Comparison of ENCODE assay signal across 10 cellular contexts in the genomic region with DNA sequence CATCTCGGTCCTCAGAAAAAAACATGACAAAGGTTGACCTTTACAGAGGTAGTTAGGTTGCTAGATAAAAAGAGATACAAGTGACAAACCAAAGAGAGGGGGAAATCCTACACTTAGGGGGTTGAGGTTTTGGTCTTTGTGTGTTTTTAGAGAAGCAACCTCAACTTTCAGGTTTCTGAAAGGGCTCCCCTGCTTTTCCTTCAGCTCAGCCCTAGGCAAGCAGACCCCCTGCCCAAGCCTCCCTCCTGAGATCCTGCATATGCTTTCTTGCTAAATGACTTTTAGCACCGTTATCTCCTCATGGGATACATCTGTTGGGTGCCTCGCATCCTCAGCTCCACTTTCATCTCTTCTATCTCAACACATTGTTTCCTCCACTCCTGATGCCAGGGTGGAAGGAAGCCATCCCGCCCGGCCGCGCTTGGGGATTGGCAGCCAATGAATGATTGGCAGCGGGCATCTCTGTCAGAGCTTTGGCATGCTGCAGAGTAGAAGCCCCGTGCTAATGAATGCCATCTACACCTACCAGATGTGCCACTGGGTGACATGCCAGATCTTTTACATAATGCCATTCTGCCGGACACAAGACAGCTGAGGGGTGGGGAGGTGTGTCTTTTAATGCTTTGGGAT. TPM values are rescaled to one million over a fixed set of nuclear protein-coding genes. Genes with fewer than 3 reads are reported as not detected.
DNase-seq lines count a peak whose midpoint lies in the region; ATAC-seq, FAIRE-seq and TF ChIP-seq lines count a peak whose summit lies in the region.
"Had no signal": no experiment of that assay in that cellular context is flagged by ENCODE, and none has a peak within 500 bp of the region (broad histone marks: within the 10 kb centered on the region; RNA-seq: fewer than 3 reads in every experiment).

No MANE protein-coding gene starts in this region.

- peaks cover 11% of the 10 kb centered on the region; the same call in 1 of the 2 replicates for H3K23me2 ChIP-seq in H1 (ENCODE audit: low read depth, low read length)

- no peak overlapping the region for H3K14ac ChIP-seq in H1 (ENCODE audit: insufficient read length)

- H3K9me3 ChIP-seq in MG63: no peaks in the 10 kb centered on the region
- no peaks in the 10 kb centered on the region; a peak in 1 of 4 replicates for H3K9me3 ChIP-seq in H1 (ENCODE audit: insufficient read depth in 2 of 2, low read depth in 1 of 2, low read length in 1 of 2)

- POLR2A ChIA-PET in H1 (lab: Charles Lee; ENCODE audit: partially characterized antibody): no interaction called here

- H3K23ac ChIP-seq in H1 (ENCODE audit: insufficient read length): no peak overlapping the region

- H3K27me3 ChIP-seq in MG63 (no peaks in the 10 kb centered on the region), H1 (replicated peaks in 1 of 4; ENCODE audit: control insufficient read depth in 3 of 4, extremely low read depth in 1 of 4, insufficient read depth in 3 of 4, low read length in 3 of 4) (peaks cover 45 to 64% (median 55%) of the 10 kb centered on the region in 4 experiments)

- TF ChIP-seq RAD21 in H1 (IDR thresholded peaks at IDR 0.05 in 1 of 2, conservative IDR thresholded peaks at IDR 0.05 in 1 of 2; ENCODE audit: low read depth in 2 of 2, low read length in 2 of 2): no peak

- no peak overlapping the region for H3K18ac ChIP-seq in H1 (ENCODE audit: extremely low read depth, low read length)

- H3K36me3 ChIP-seq in MG63: no peaks in the 10 kb centered on the region
- H3K36me3 ChIP-seq in H1 (ENCODE audit: control insufficient read depth in 2 of 4, insufficient read depth in 4 of 4, low read length in 3 of 4): no peaks in the 10 kb centered on the region
- H3K36me3 ChIP-seq: tibial artery had no signal

- no peak overlapping the region for H4K5ac ChIP-seq in H1 (ENCODE audit: insufficient read length, low read depth, low read length)

- H3K4me1 ChIP-seq in H1 (replicated peaks in 1 of 4; ENCODE audit: control insufficient read depth in 3 of 4, insufficient read depth in 4 of 4, low read length in 3 of 4): peaks cover 0 to 15% (median 12%) of the 10 kb centered on the region in 4 experiments; a peak in 6 of 7 replicates

- no peak overlapping the region for H3K56ac ChIP-seq in H1 (replicated peaks; ENCODE audit: insufficient read length, low read depth, low read length)

- H3K4ac ChIP-seq in H1 (replicated peaks; ENCODE audit: insufficient read length, low read depth, low read length): no peak overlapping the region

- H2AK5ac ChIP-seq in H1 (ENCODE audit: low read depth, low read length): no peak overlapping the region

- peak overlapping the region; percentile 82 to 91; a peak in 2 of 4 replicates for H3K4me2 ChIP-seq in H1 (ENCODE audit: insufficient read depth in 1 of 2, low read depth in 2 of 2, low read length in 2 of 2)
- H3K4me2 ChIP-seq: KMS-11 had no signal

- TF ChIP-seq CTCF in H1 (IDR thresholded peaks at IDR 0.05; ENCODE audit: control extremely low read depth in 1 of 3, insufficient read depth in 1 of 3, low read depth in 1 of 3, low read length in 3 of 3): no peak

- no peak overlapping the region for H3K9ac ChIP-seq in H1 (replicated peaks in 1 of 4; ENCODE audit: extremely low read depth in 1 of 4, low read depth in 3 of 4, low read length in 3 of 4)
- H3K9ac ChIP-seq: KMS-11 had no signal

- H2BK12ac ChIP-seq in H1 (ENCODE audit: low read depth, low read length): no peak overlapping the region

- H2BK20ac ChIP-seq in H1 (ENCODE audit: low read length): no peak overlapping the region

- no peak overlapping the region for H4K91ac ChIP-seq in H1 (replicated peaks; ENCODE audit: insufficient read length, low read length)

- H3K79me1 ChIP-seq in H1 (ENCODE audit: low read depth, low read length): no peaks in the 10 kb centered on the region

- no peak overlapping the region for H3K4me3 ChIP-seq in MG63
- H3K4me3 ChIP-seq in H1 (ENCODE audit: extremely low read depth in 1 of 4, insufficient read depth in 2 of 4, low read depth in 3 of 4, low read length in 4 of 4): no peak overlapping the region

- no peak overlapping the region for H3K27ac ChIP-seq in H1 (ENCODE audit: low read depth, low read length)
- H3K27ac ChIP-seq: KMS-11 had no signal

- no peak overlapping the region for H2AFZ ChIP-seq in H1 (ENCODE audit: low read length)

- H4K20me1 ChIP-seq in H1 (replicated peaks in 1 of 2; ENCODE audit: control insufficient read depth in 1 of 2, insufficient read depth in 2 of 2, low read length in 2 of 2): peaks cover 2 to 5% of the 10 kb centered on the region in 2 experiments

- no peak overlapping the region for H2BK120ac ChIP-seq in H1 (replicated peaks; ENCODE audit: low read depth, low read length)

- no peak for TF ChIP-seq EP300 in H1 (IDR thresholded peaks at IDR 0.05; ENCODE audit: borderline replicate concordance in 1 of 2, low read depth in 2 of 2, low read length in 2 of 2)

- DNase-seq in activated CD8-positive, alpha-beta memory T cell treated with anti-CD3 and anti-CD28 coated beads for 24 hours: peak; percentile 77
- no peak for DNase-seq in activated CD8-positive, alpha-beta memory T cell treated with anti-CD3 and anti-CD28 coated beads, Interleukin-2, amount 50 U/mL, for 4 hours
- DNase-seq in MG63 (peak; percentile 43), H1 (ENCODE audit: low read depth in 1 of 2, low spot score in 2 of 2) (no peak), NCI-H2029 (lab: John Stamatoyannopoulos, UW) (no peak), DMS79 treated with DMSO at 0.1 percent for 48 hours (lab: John Stamatoyannopoulos, UW) (no peak)
- DNase-seq in stimulated activated naive CD8-positive, alpha-beta T cell treated with anti-CD3 and anti-CD28 coated beads, Interleukin-15, Interleukin-2, amounts not matched to agents 100 U/mL and 50 U/mL, for 24 hours: peak; percentile 45
- DNase-seq: tibial artery had no signal

- CTCF ChIA-PET in H1 (lab: Charles Lee; ENCODE audit: partially characterized antibody): interaction anchor here (0.6 to 10.3 kb wide), 20 partner anchors 10 to 1230 kb away, joined by 3 to 170 read pairs (median 3); a partner anchor contains a TSS

- no peak for FAIRE-seq in H1 (lab: Jason Lieb, UNC)

- WGBS in H1 (ENCODE audit: extremely low coverage in 1 of 2, insufficient coverage in 1 of 2, insufficient read length in 1 of 2, insufficient replicate concordance in 2 of 2, low coverage in 1 of 2, low lambda C conversion rate in 2 of 2, missing lambda C conversion rate in 1 of 2), 2 experiments: 41% methylated on average over 10 of the region's 10 CpGs; no CpG with 5 or more reads in 1 of the 2 experiments

- H2BK15ac ChIP-seq in H1 (ENCODE audit: low read length): no peak overlapping the region

- H3K79me2 ChIP-seq in H1 (ENCODE audit: control insufficient read depth in 1 of 2, insufficient read depth in 2 of 2, low read length in 2 of 2): no peaks in the 10 kb centered on the region

- no peak overlapping the region for H2BK5ac ChIP-seq in H1 (ENCODE audit: low read depth, low read length)

- TF ChIP-seq POLR2A in H1 (IDR thresholded peaks at IDR 0.05; ENCODE audit: control extremely low read depth in 1 of 2, low read depth in 2 of 2, low read length in 2 of 2): no peak

- H4K8ac ChIP-seq in H1 (ENCODE audit: extremely low read depth, insufficient read depth, low read length): no peak overlapping the region

- peak; percentile 38 for ATAC-seq in stimulated activated naive CD8-positive, alpha-beta T cell treated with anti-CD3 and anti-CD28 coated beads, Interleukin-15, Interleukin-2, amounts not matched to agents 100 U/mL and 50 U/mL, for 24 hours
- ATAC-seq in GM19455 (IDR thresholded peaks at IDR 0.05; ENCODE audit: unreplicated experiment): no peak

TF ChIP-seq in H1, 55 proteins besides CTCF, POLR2A, EP300 and RAD21:
- TF ChIP-seq FOSL1 (IDR thresholded peaks at IDR 0.05; ENCODE audit: insufficient read depth, low read depth, low read length): no peak
- no peak for TF ChIP-seq SP4 (IDR thresholded peaks at IDR 0.05; ENCODE audit: low read length)
- no peak for TF ChIP-seq CTBP2 (IDR thresholded peaks at IDR 0.05; ENCODE audit: borderline replicate concordance, insufficient read depth, insufficient read length, low read length)
- TF ChIP-seq SIX5 (IDR thresholded peaks at IDR 0.05; ENCODE audit: low read depth, low read length): no peak
- TF ChIP-seq SRF (IDR thresholded peaks at IDR 0.05; ENCODE audit: low read depth, low read length): no peak
- no peak for TF ChIP-seq KDM5A (IDR thresholded peaks at IDR 0.05; ENCODE audit: low read length)
- TF ChIP-seq MAFK (IDR thresholded peaks at IDR 0.05; ENCODE audit: low read depth, low read length): no peak
- TF ChIP-seq NANOG (IDR thresholded peaks at IDR 0.05; ENCODE audit: insufficient read depth, low read depth, low read length, poor library complexity, severe bottlenecking): no peak
- TF ChIP-seq SP2 (IDR thresholded peaks at IDR 0.05; ENCODE audit: low read length): no peak
- TF ChIP-seq RNF2 (IDR thresholded peaks at IDR 0.05; ENCODE audit: borderline replicate concordance, low read depth, low read length, missing control alignments, poor library complexity, severe bottlenecking): peak; percentile 46
- no peak for TF ChIP-seq EZH2 (IDR thresholded peaks at IDR 0.05; ENCODE audit: low read depth, low read length, severe bottlenecking)
- no peak for TF ChIP-seq SIN3A (conservative IDR thresholded peaks at IDR 0.05 in 1 of 2, IDR thresholded peaks at IDR 0.05 in 1 of 2; ENCODE audit: low read depth in 1 of 2, low read length in 2 of 2)
- peak; percentile 61; the same call in 1 of the 2 replicates for TF ChIP-seq SUZ12 (IDR thresholded peaks at IDR 0.05; ENCODE audit: low read length)
TF ChIP-seq in H1: peak in this region for 2.

RNA-seq across cellular contexts. Expression of a gene that starts 15.0 kb away (rescaled TPM):
- 0.49 and 3.6 TPM in 2 replicates for total RNA-seq in MG63 (2014; rRNA removed; shearing (Covaris generic); ENCODE audit: low replicate concordance)
- 0.10 TPM in 1 of 2 replicates, not detected in the other for total RNA-seq in H1 (2021; fragmentation: NEBNext Ultra II Directional; extraction: Animal tissue kit (Norgen Biotek cat#: 25700))
- polyA plus RNA-seq in H1 (2011; rRNA removed): 0.03 TPM in 1 of 2 replicates, not detected in the other
- 0.03 TPM for polyA plus RNA-seq in H1 (2011; cell fraction: cytosol; rRNA removed)
- polyA plus RNA-seq in H1 (2011; cell fraction: nucleus; rRNA removed): 0.13 TPM
- polyA plus RNA-seq in H1 (2012, experiment 1 of 2): not detected in 4 replicates
- not detected for polyA plus RNA-seq in H1 (2012, experiment 2 of 2)
- polyA plus RNA-seq in H1 (2013, experiment 1 of 2): 0.08 TPM
- 0.07 TPM for polyA plus RNA-seq in H1 (2013, experiment 2 of 2)
- not detected in 2 replicates for polyA minus RNA-seq in H1 (2011; rRNA and poly(A)+ RNA removed)
- polyA minus RNA-seq in H1 (2011; cell fraction: cytosol; rRNA and poly(A)+ RNA removed): not detected
- polyA minus RNA-seq in H1 (2011; cell fraction: nucleus; rRNA and poly(A)+ RNA removed): not detected

Comparison
In these comparisons a context has a peak if more than half of its experiments do, and no peak if none do; other contexts are left out.
1. DNase-seq: peak in activated CD8-positive, alpha-beta memory T cell treated with anti-CD3 and anti-CD28 coated beads for 24 hours (single experiment), MG63 (single experiment) and stimulated activated naive CD8-positive, alpha-beta T cell treated with anti-CD3 and anti-CD28 coated beads, Interleukin-15, Interleukin-2, amounts not matched to agents 100 U/mL and 50 U/mL, for 24 hours (single experiment); none in activated CD8-positive, alpha-beta memory T cell treated with anti-CD3 and anti-CD28 coated beads, Interleukin-2, amount 50 U/mL, for 4 hours (single experiment), H1 (0 of 2), NCI-H2029 (single experiment) and DMS79 treated with DMSO at 0.1 percent for 48 hours (single experiment).